23 cellular contexts compared by ENCODE assay signal in genomic region chr1:114107474-114108175, GRCh38. TPM values are rescaled to one million over a fixed set of nuclear protein-coding genes. Genes with fewer than 3 reads are reported as not detected.
DNase-seq lines count a peak whose midpoint lies in the region; ATAC-seq and TF ChIP-seq lines count a peak whose summit lies in the region.
"Had no signal": no experiment of that assay in that cellular context is flagged by ENCODE, and none has a peak within 500 bp of the region (broad histone marks: within the 10 kb centered on the region; RNA-seq: fewer than 3 reads in every experiment).

No MANE protein-coding gene starts in this region.

- no peak overlapping the region for H4K91ac ChIP-seq in neuronal stem cell (ENCODE audit: low read depth, low read length, poor library complexity)

- H3K23ac ChIP-seq in neuronal stem cell (ENCODE audit: low read depth, low read length, poor library complexity) = peak overlapping the region; percentile 76

- H2AFZ ChIP-seq in neuronal stem cell (ENCODE audit: low read length) = no peak overlapping the region

- H3K4me2 ChIP-seq in neuronal stem cell (ENCODE audit: insufficient read depth, low read length, poor library complexity, severe bottlenecking) = no peak overlapping the region
- H3K4me2 ChIP-seq: SK-N-SH had no signal

- POLR2A ChIA-PET in CD8-positive, alpha-beta T cell (lab: Charles Lee) = no interaction called here

- H3K4me1 ChIP-seq in neuronal stem cell (ENCODE audit: control insufficient read depth in 2 of 2, insufficient read depth in 1 of 2, low read depth in 1 of 2, low read length in 2 of 2) = peaks cover 0 to 12% of the 10 kb centered on the region in 2 donors
- H3K4me1 ChIP-seq in CD8-positive, alpha-beta T cell (ENCODE audit: insufficient read depth, low read length) = no peaks in the 10 kb centered on the region
- H3K4me1 ChIP-seq: Peyer's patch, suprapubic skin had no signal

- no peak overlapping the region for H3K18ac ChIP-seq in neuronal stem cell (ENCODE audit: low read length)

- H2BK120ac ChIP-seq in neuronal stem cell (ENCODE audit: low read depth, low read length) = no peak overlapping the region

- no peaks in the 10 kb centered on the region for H3K36me3 Mint-ChIP-seq in CD8-positive, alpha-beta T cell
- H3K36me3 Mint-ChIP-seq in HFFc6 (ENCODE audit: low read depth) = no peaks in the 10 kb centered on the region
- H3K36me3 Mint-ChIP-seq: activated naive CD8-positive, alpha-beta T cell treated with anti-CD3 and anti-CD28 coated beads for 36 hours had no signal

- H3K9ac ChIP-seq in neuronal stem cell (ENCODE audit: low read depth, low read length, poor library complexity) = peak overlapping the region; percentile 26
- H3K9ac ChIP-seq: SK-N-SH had no signal

- H3K9me3 Mint-ChIP-seq in CD8-positive, alpha-beta T cell = no peaks in the 10 kb centered on the region
- H3K9me3 Mint-ChIP-seq in HFFc6 = no peaks in the 10 kb centered on the region
- H3K9me3 Mint-ChIP-seq: activated naive CD8-positive, alpha-beta T cell treated with anti-CD3 and anti-CD28 coated beads for 36 hours; effector memory CD8-positive, alpha-beta T cell; T-helper 2 cell treated with Interferon-gamma antibody and Interleukin-4, amounts not matched to agents 5 μg/mL and 100 μg/mL, for 36 hours had no signal

- H3K4me3 ChIP-seq in WERI-Rb-1 (ENCODE audit: low read depth, low read length) (no peak overlapping the region), neuronal stem cell (ENCODE audit: low read length in 2 of 2) (no peak overlapping the region)
- H3K4me3 ChIP-seq in CD8-positive, alpha-beta T cell (ENCODE audit: low read depth, low read length) = no peak overlapping the region
- H3K4me3 ChIP-seq: MG63, mucosa of descending colon, Peyer's patch, suprapubic skin had no signal

- no peak overlapping the region for H2BK15ac ChIP-seq in neuronal stem cell (ENCODE audit: low read length)

- no peak overlapping the region for H2BK5ac ChIP-seq in neuronal stem cell (ENCODE audit: low read length)

- no peaks in the 10 kb centered on the region for H3K9me3 ChIP-seq in WERI-Rb-1 (ENCODE audit: severe bottlenecking)
- no peaks in the 10 kb centered on the region for H3K9me3 ChIP-seq in neuronal stem cell (replicated peaks in 1 of 2; ENCODE audit: control insufficient read depth in 2 of 2, insufficient read depth in 1 of 2, low read depth in 1 of 2, low read length in 2 of 2)
- H3K9me3 ChIP-seq in CD8-positive, alpha-beta T cell (ENCODE audit: low read length) = no peaks in the 10 kb centered on the region
- H3K9me3 ChIP-seq: MG63, mucosa of descending colon, Peyer's patch, SK-N-SH, suprapubic skin had no signal

- TF ChIP-seq CTCF in WERI-Rb-1 (IDR thresholded peaks at IDR 0.05; ENCODE audit: low read depth, low read length) = peak; percentile 55
- no peak for TF ChIP-seq CTCF in CD8-positive, alpha-beta T cell (IDR thresholded peaks at IDR 0.05)
- TF ChIP-seq CTCF in HFFc6 (IDR thresholded peaks at IDR 0.05) = no peak

- H3K27ac Mint-ChIP-seq in CD8-positive, alpha-beta T cell = no peak overlapping the region
- no peak overlapping the region for H3K27ac Mint-ChIP-seq in HFFc6
- H3K27ac Mint-ChIP-seq: activated naive CD8-positive, alpha-beta T cell treated with anti-CD3 and anti-CD28 coated beads for 36 hours; effector memory CD8-positive, alpha-beta T cell; T-helper 2 cell treated with Interferon-gamma antibody and Interleukin-4, amounts not matched to agents 5 μg/mL and 100 μg/mL, for 36 hours had no signal

- no peak overlapping the region for H3K4me3 Mint-ChIP-seq in CD8-positive, alpha-beta T cell
- H3K4me3 Mint-ChIP-seq in HFFc6 = no peak overlapping the region
- H3K4me3 Mint-ChIP-seq: activated naive CD8-positive, alpha-beta T cell treated with anti-CD3 and anti-CD28 coated beads for 36 hours; effector memory CD8-positive, alpha-beta T cell; T-helper 2 cell treated with Interferon-gamma antibody and Interleukin-4, amounts not matched to agents 5 μg/mL and 100 μg/mL, for 36 hours had no signal

- H3K27me3 ChIP-seq in WERI-Rb-1 (ENCODE audit: insufficient read depth, low read depth, severe bottlenecking) (no peaks in the 10 kb centered on the region), neuronal stem cell (ENCODE audit: control insufficient read depth in 3 of 3, insufficient read depth in 3 of 3, low read depth in 1 of 3, low read length in 3 of 3) (no peaks in the 10 kb centered on the region)
- H3K27me3 ChIP-seq in CD8-positive, alpha-beta T cell (ENCODE audit: insufficient read depth, low read length) = no peaks in the 10 kb centered on the region
- H3K27me3 ChIP-seq: MG63, Peyer's patch had no signal

- H3K79me1 ChIP-seq in neuronal stem cell (ENCODE audit: low read depth, low read length) = no peaks in the 10 kb centered on the region

- no peak for ATAC-seq in CD8-positive, alpha-beta T cell
- ATAC-seq in HG03097 (IDR thresholded peaks at IDR 0.05; ENCODE audit: low FRiP score, unreplicated experiment) = no peak
- ATAC-seq: effector memory CD8-positive, alpha-beta T cell; mucosa of descending colon had no signal

- H3K27me3 Mint-ChIP-seq in CD8-positive, alpha-beta T cell (ENCODE audit: low read depth) = no peaks in the 10 kb centered on the region
- peaks cover 64% of the 10 kb centered on the region for H3K27me3 Mint-ChIP-seq in HFFc6 (ENCODE audit: insufficient read depth)
- H3K27me3 Mint-ChIP-seq: activated naive CD8-positive, alpha-beta T cell treated with anti-CD3 and anti-CD28 coated beads for 36 hours had no signal

- no CpG with 5 or more reads among the region's 6 CpGs for WGBS in neuronal stem cell (ENCODE audit: extremely low coverage in 2 of 2, insufficient read length in 2 of 2, insufficient replicate concordance in 1 of 2), 2 donors

- H3K4me1 Mint-ChIP-seq in CD8-positive, alpha-beta T cell (ENCODE audit: low read depth) = no peaks in the 10 kb centered on the region
- H3K4me1 Mint-ChIP-seq in HFFc6 (ENCODE audit: low read depth) = peaks cover 7% of the 10 kb centered on the region
- H3K4me1 Mint-ChIP-seq: activated naive CD8-positive, alpha-beta T cell treated with anti-CD3 and anti-CD28 coated beads for 36 hours had no signal

- H4K8ac ChIP-seq in neuronal stem cell (ENCODE audit: low read depth, low read length) = no peak overlapping the region

- H2BK12ac ChIP-seq in neuronal stem cell (ENCODE audit: low read length) = no peak overlapping the region

- intact Hi-C loops in CD8-positive, alpha-beta T cell (cut with DNase I, micrococcal nuclease) = no loop called here

- H3K27ac ChIP-seq in WERI-Rb-1 (no peak overlapping the region), neuronal stem cell (replicated peaks; ENCODE audit: low read length) (no peak overlapping the region)
- H3K27ac ChIP-seq in CD8-positive, alpha-beta T cell (ENCODE audit: low read depth, low read length) = no peak overlapping the region
- H3K27ac ChIP-seq: C4-2B, Peyer's patch, suprapubic skin had no signal

- H2AK5ac ChIP-seq in neuronal stem cell (ENCODE audit: low read depth, low read length) = peak overlapping the region; percentile 64

- H3K36me3 ChIP-seq in WERI-Rb-1 = no peaks in the 10 kb centered on the region
- peaks cover 0 to 3% of the 10 kb centered on the region in 2 donors for H3K36me3 ChIP-seq in neuronal stem cell (replicated peaks in 1 of 2; ENCODE audit: control insufficient read depth in 2 of 2, insufficient read depth in 2 of 2, low read length in 2 of 2)
- no peaks in the 10 kb centered on the region for H3K36me3 ChIP-seq in CD8-positive, alpha-beta T cell (ENCODE audit: insufficient read depth, low read length)
- H3K36me3 ChIP-seq: MG63, Peyer's patch, suprapubic skin had no signal

- H3K14ac ChIP-seq in neuronal stem cell (ENCODE audit: low read length) = peak overlapping the region; percentile 32

- CTCF ChIA-PET in CD8-positive, alpha-beta T cell (lab: Charles Lee) = interaction anchor here (1.4 kb wide), 1 partner anchor 33 kb away, joined by 5 read pairs; no protein-coding TSS in a partner anchor

- no peak overlapping the region for H3K4ac ChIP-seq in neuronal stem cell (ENCODE audit: low read length)

- DNase-seq in SIG-M5 treated with dmso at 0.1 percent for 504 hours (lab: John Stamatoyannopoulos, UW; ENCODE audit: unreplicated experiment) (peak; percentile 31), SIG-M5 (lab: John Stamatoyannopoulos, UW) (no peak), HT-29 (ENCODE audit: low spot score) (peak; percentile 8), WERI-Rb-1 (peak; percentile 74), neuronal stem cell (ENCODE audit: low spot score) (no peak), HFFc6 (no peak)
- DNase-seq in CD8-positive, alpha-beta T cell = no peak
- DNase-seq: activated CD8-positive, alpha-beta memory T cell treated with anti-CD3 and anti-CD28 coated beads for 24 hours; activated naive CD8-positive, alpha-beta T cell treated with anti-CD3 and anti-CD28 coated beads for 36 hours; effector memory CD8-positive, alpha-beta T cell; GOT3; MG63; mucosa of descending colon; NCI-H2171 treated with DMSO at 0.1 percent for 48 hours; NCI-H774; Peyer's patch; SK-N-SH; stimulated activated CD4-positive, alpha-beta T cell treated with anti-CD3 and anti-CD28 coated beads, Interleukin-15, amount 100 ng/mL, for 24 hours had no signal

RNA-seq across cellular contexts. Expression of gene SYT6, which starts 46.0 kb away (rescaled TPM):
- total RNA-seq in HT-29 (2014; rRNA removed; shearing (Covaris generic)) = not detected in 2 replicates
- 6.2 TPM for polyA plus RNA-seq in neuronal stem cell (2013, experiment 1 of 2)
- polyA plus RNA-seq in neuronal stem cell (2013, experiment 2 of 2) = 6.2 TPM
- total RNA-seq in CD8-positive, alpha-beta T cell = not detected
- not detected for total RNA-seq in HFFc6 (2021; fragmentation: NEBNext Ultra II Directional; extraction: Animal tissue kit (Norgen Biotek cat#: 25700))
- total RNA-seq: activated naive CD8-positive, alpha-beta T cell treated with anti-CD3 and anti-CD28 coated beads for 36 hours; Peyer's patch; renal cortical epithelial cell had no signal
- polyA plus RNA-seq: SK-N-SH had no signal

Comparison
In these comparisons a context has a peak if more than half of its experiments do, and no peak if none do; other contexts are left out.
1. DNase-seq: peak in SIG-M5 treated with dmso at 0.1 percent for 504 hours (single experiment), HT-29 (single experiment) and WERI-Rb-1 (single experiment); none in SIG-M5 (single experiment), neuronal stem cell (single experiment), CD8-positive, alpha-beta T cell (0 of 7) and HFFc6 (single experiment).